Comparison of ENCODE assay signal across 20 cellular contexts in genomic region chr4:6446538-6447451, GRCh38. TPM values are rescaled to one million over a fixed set of nuclear protein-coding genes. Genes with fewer than 3 reads are reported as not detected.
DNase-seq lines count a peak whose midpoint lies in the region; ATAC-seq lines count a peak whose summit lies in the region.
"Had no signal": no experiment of that assay in that cellular context is flagged by ENCODE, and none has a peak within 500 bp of the region (broad histone marks: within the 10 kb centered on the region; RNA-seq: fewer than 3 reads in every experiment).

No MANE protein-coding gene starts in this region.

- ATAC-seq in GM18907 (IDR thresholded peaks at IDR 0.05; ENCODE audit: unreplicated experiment) = no peak
- no peak for ATAC-seq in activated T-cell treated with anti-CD3 and anti-CD28 coated beads, Interleukin-2, amount 50 U/mL, for 4 hours
- ATAC-seq: sciatic nerve; stimulated activated effector memory CD8-positive, alpha-beta T cell treated with anti-CD3 and anti-CD28 coated beads, Interleukin-12 subunit alpha, Interleukin-12 subunit beta, amount 100 ng/mL, for 72 hours had no signal

- H3K27ac ChIP-seq in substantia nigra (ENCODE audit: low read depth, low read length, poor library complexity, severe bottlenecking) = no peak overlapping the region
- H3K27ac ChIP-seq: 22Rv1, RWPE1 had no signal

- no peaks in the 10 kb centered on the region for H3K36me3 Mint-ChIP-seq in activated T-cell treated with anti-CD3 and anti-CD28 coated beads, Interleukin-2, amount 50 U/mL, for 4 hours (ENCODE audit: insufficient read depth)
- H3K36me3 Mint-ChIP-seq: stimulated activated effector memory CD8-positive, alpha-beta T cell treated with anti-CD3 and anti-CD28 coated beads, Interleukin-12 subunit alpha, Interleukin-12 subunit beta, amount 100 ng/mL, for 72 hours had no signal

- H3K27me3 Mint-ChIP-seq in activated T-cell treated with anti-CD3 and anti-CD28 coated beads, Interleukin-2, amount 50 U/mL, for 4 hours (ENCODE audit: low read depth) = peaks cover 28% of the 10 kb centered on the region

- no peak overlapping the region for H3K4me3 Mint-ChIP-seq in activated T-cell treated with anti-CD3 and anti-CD28 coated beads, Interleukin-2, amount 50 U/mL, for 4 hours
- H3K4me3 Mint-ChIP-seq: stimulated activated effector memory CD8-positive, alpha-beta T cell treated with anti-CD3 and anti-CD28 coated beads, Interleukin-12 subunit alpha, Interleukin-12 subunit beta, amount 100 ng/mL, for 72 hours had no signal

- no peaks in the 10 kb centered on the region for H3K4me1 Mint-ChIP-seq in activated T-cell treated with anti-CD3 and anti-CD28 coated beads, Interleukin-2, amount 50 U/mL, for 4 hours (ENCODE audit: low read depth)

- DNase-seq in DMS 273 (lab: John Stamatoyannopoulos, UW; ENCODE audit: unreplicated experiment) = peak; percentile 13
- no peak for DNase-seq in DMS 273 treated with DMSO at 0.1 percent for 48 hours (lab: John Stamatoyannopoulos, UW)
- peak; percentile 67 for DNase-seq in cerebellar cortex (ENCODE audit: low spot score)
- DNase-seq in left kidney (ENCODE audit: low read depth, low spot score) = peak; percentile 72
- peak in 39 of 49 donors; percentile 23 to 96 (median 57) for DNase-seq in substantia nigra (lab: John Stamatoyannopoulos, UW)
- DNase-seq in NCI-H187 treated with DMSO at 0.1 percent for 48 hours (lab: John Stamatoyannopoulos, UW) = no peak
- no peak for DNase-seq in activated T-cell treated with anti-CD3 and anti-CD28 coated beads, Interleukin-2, amount 50 U/mL, for 4 hours
- DNase-seq: activated CD4-positive, alpha-beta T cell treated with anti-CD3 and anti-CD28 coated beads, Interleukin-2, amount 50 U/mL, for 1 hour; effector CD8-positive, alpha-beta T cell; GOT3; KBM-7; kidney; NCI-H1417 treated with DMSO at 0.1 percent for 48 hours; NCI-H524 treated with DMSO at 0.1 percent for 48 hours; stimulated activated CD4-positive, alpha-beta T cell treated with anti-CD3 and anti-CD28 coated beads, Interleukin-4, amount 100 ng/mL, for 24 hours had no signal

- no peaks in the 10 kb centered on the region for H3K9me3 Mint-ChIP-seq in activated T-cell treated with anti-CD3 and anti-CD28 coated beads, Interleukin-2, amount 50 U/mL, for 4 hours
- H3K9me3 Mint-ChIP-seq: stimulated activated effector memory CD8-positive, alpha-beta T cell treated with anti-CD3 and anti-CD28 coated beads, Interleukin-12 subunit alpha, Interleukin-12 subunit beta, amount 100 ng/mL, for 72 hours had no signal

RNA-seq across cellular contexts. Expression of gene PPP2R2C, which starts 25.6 kb away (rescaled TPM):
- total RNA-seq in activated T-cell treated with anti-CD3 and anti-CD28 coated beads, Interleukin-2, amount 50 U/mL, for 4 hours = not detected

Comparison
In these comparisons a context has a peak if more than half of its experiments do, and no peak if none do; other contexts are left out.
1. DNase-seq: peak in DMS 273 (single experiment), cerebellar cortex (single experiment), left kidney (single experiment) and substantia nigra (39 of 49); none in DMS 273 treated with DMSO at 0.1 percent for 48 hours (single experiment), NCI-H187 treated with DMSO at 0.1 percent for 48 hours (single experiment) and activated T-cell treated with anti-CD3 and anti-CD28 coated beads, Interleukin-2, amount 50 U/mL, for 4 hours (single experiment).